3 cellular contexts compared by ENCODE assay signal in the genomic region with DNA sequence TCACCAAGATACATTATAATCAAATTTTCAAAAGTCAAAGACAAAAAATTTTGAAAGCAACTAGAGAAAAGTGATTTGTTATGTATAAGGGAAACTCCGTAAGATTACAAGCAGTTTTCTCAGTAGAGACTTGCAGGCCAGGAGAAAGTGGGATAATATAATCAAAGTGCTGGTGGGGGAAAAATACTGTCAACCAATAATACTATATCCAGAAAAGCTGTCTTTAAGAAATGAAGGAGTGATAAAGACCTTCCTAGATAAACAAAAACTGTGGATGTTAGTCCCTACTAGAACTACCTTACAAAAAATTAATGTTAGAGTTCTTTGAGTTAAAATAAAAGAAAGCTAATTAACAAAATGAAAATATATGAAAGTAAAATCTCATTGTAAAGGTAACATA.
"Had no signal": no experiment of that assay in that cellular context is flagged by ENCODE, and none has a peak within 500 bp of the region (broad histone marks: within the 10 kb centered on the region; RNA-seq: fewer than 3 reads in every experiment).

No MANE protein-coding gene starts in this region.

- DNase-seq: GDM1, GF-D8 had no signal

- H3K4me3 ChIP-seq: GM12878 had no signal

- ATAC-seq: GM12878 had no signal
